Comparison of ENCODE assay signal across 27 cellular contexts in the genomic region with DNA sequence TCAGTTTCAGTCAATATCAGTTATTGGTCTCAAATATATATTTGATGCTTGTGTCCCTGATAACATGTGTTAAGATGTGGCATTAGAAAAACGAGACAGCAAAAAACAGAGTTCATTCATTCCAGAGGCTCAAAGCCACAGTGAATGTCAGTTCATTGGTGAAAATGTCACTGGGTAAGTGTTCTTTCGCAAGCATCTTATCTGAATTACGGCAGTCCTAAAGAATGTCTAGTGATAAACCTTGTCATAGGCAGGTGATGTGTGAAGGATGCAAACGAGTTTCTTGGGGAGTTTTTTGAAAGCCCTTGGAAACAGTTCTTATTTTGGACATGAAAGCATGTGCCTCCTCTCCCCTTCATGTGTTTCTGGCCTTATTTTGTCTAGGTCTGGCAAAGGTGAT.
"Had no signal": no experiment of that assay in that cellular context is flagged by ENCODE, and none has a peak within 500 bp of the region (broad histone marks: within the 10 kb centered on the region; RNA-seq: fewer than 3 reads in every experiment).

No MANE protein-coding gene starts in this region.

- H3K4me3 Mint-ChIP-seq: stimulated activated effector memory CD8-positive, alpha-beta T cell treated with anti-CD3 and anti-CD28 coated beads, Interleukin-12 subunit alpha, Interleukin-12 subunit beta, amount 100 ng/mL, for 72 hours; stimulated activated memory B cell treated with anti-CD40 and anti-IgM and Interleukin-4, amounts not matched to agents 10 μg/mL and 1 μg/mL and 100 μg/mL, for 72 hours; stimulated activated naive B cell treated with anti-CD40 and anti-IgM and Interleukin-4, amounts not matched to agents 10 μg/mL and 1 μg/mL and 100 μg/mL, for 72 hours; stimulated activated naive CD8-positive, alpha-beta T cell treated with anti-CD3 and anti-CD28 coated beads, Interleukin-15, amount 100 ng/mL, for 72 hours; stimulated activated naive CD8-positive, alpha-beta T cell treated with anti-CD3 and anti-CD28 coated beads, Interleukin-15, Interleukin-2, amounts not matched to agents 100 ng/mL and 50 ng/mL, for 24 hours; type B pancreatic cell had no signal

- ATAC-seq: stimulated activated effector memory CD8-positive, alpha-beta T cell treated with anti-CD3 and anti-CD28 coated beads, Interleukin-12 subunit alpha, Interleukin-12 subunit beta, amount 100 ng/mL, for 72 hours; stimulated activated memory B cell treated with anti-CD40 and anti-IgM and Interleukin-4, amounts not matched to agents 10 μg/mL and 1 μg/mL and 100 μg/mL, for 72 hours; stimulated activated naive B cell treated with anti-CD40 and anti-IgM and Interleukin-4, amounts not matched to agents 10 μg/mL and 1 μg/mL and 100 μg/mL, for 72 hours; stimulated activated naive CD8-positive, alpha-beta T cell treated with anti-CD3 and anti-CD28 coated beads, Interleukin-15, amount 100 ng/mL, for 72 hours; stimulated activated naive CD8-positive, alpha-beta T cell treated with anti-CD3 and anti-CD28 coated beads, Interleukin-15, Interleukin-2, amounts not matched to agents 100 U/mL and 50 U/mL, for 24 hours; upper lobe of right lung had no signal

- H3K4me3 ChIP-seq: stomach, suprapubic skin, testis, thoracic aorta, thyroid gland, tibial artery, tibial nerve, transverse colon, upper lobe of left lung, upper lobe of right lung, uterus, vagina had no signal

- H3K4me1 Mint-ChIP-seq: stimulated activated effector memory CD8-positive, alpha-beta T cell treated with anti-CD3 and anti-CD28 coated beads, Interleukin-12 subunit alpha, Interleukin-12 subunit beta, amount 100 ng/mL, for 72 hours; stimulated activated memory B cell treated with anti-CD40 and anti-IgM and Interleukin-4, amounts not matched to agents 10 μg/mL and 1 μg/mL and 100 μg/mL, for 72 hours; stimulated activated naive B cell treated with anti-CD40 and anti-IgM and Interleukin-4, amounts not matched to agents 10 μg/mL and 1 μg/mL and 100 μg/mL, for 72 hours; stimulated activated naive CD8-positive, alpha-beta T cell treated with anti-CD3 and anti-CD28 coated beads, Interleukin-15, amount 100 ng/mL, for 72 hours had no signal

- H3K36me3 ChIP-seq: stomach, suprapubic skin, thoracic aorta, thyroid gland, tibial artery, tibial nerve, transverse colon, upper lobe of left lung, upper lobe of right lung, uterus, vagina had no signal

- H3K27me3 ChIP-seq: stomach, suprapubic skin, testis, thyroid gland, tibial artery, tibial nerve, transverse colon, upper lobe of left lung, upper lobe of right lung, uterus, vagina had no signal

- H3K36me3 Mint-ChIP-seq: stimulated activated effector memory CD8-positive, alpha-beta T cell treated with anti-CD3 and anti-CD28 coated beads, Interleukin-12 subunit alpha, Interleukin-12 subunit beta, amount 100 ng/mL, for 72 hours; stimulated activated memory B cell treated with anti-CD40 and anti-IgM and Interleukin-4, amounts not matched to agents 10 μg/mL and 1 μg/mL and 100 μg/mL, for 72 hours; stimulated activated naive B cell treated with anti-CD40 and anti-IgM and Interleukin-4, amounts not matched to agents 10 μg/mL and 1 μg/mL and 100 μg/mL, for 72 hours; type B pancreatic cell had no signal

- H3K27ac ChIP-seq: stomach, suprapubic skin, testis, thoracic aorta, thyroid gland, tibial artery, tibial nerve, transverse colon, upper lobe of left lung, upper lobe of right lung, uterus, vagina had no signal

- H3K27ac Mint-ChIP-seq: stimulated activated effector memory CD8-positive, alpha-beta T cell treated with anti-CD3 and anti-CD28 coated beads, Interleukin-12 subunit alpha, Interleukin-12 subunit beta, amount 100 ng/mL, for 72 hours; stimulated activated memory B cell treated with anti-CD40 and anti-IgM and Interleukin-4, amounts not matched to agents 10 μg/mL and 1 μg/mL and 100 μg/mL, for 72 hours; stimulated activated naive B cell treated with anti-CD40 and anti-IgM and Interleukin-4, amounts not matched to agents 10 μg/mL and 1 μg/mL and 100 μg/mL, for 72 hours; stimulated activated naive CD8-positive, alpha-beta T cell treated with anti-CD3 and anti-CD28 coated beads, Interleukin-15, amount 100 ng/mL, for 72 hours; stimulated activated naive CD8-positive, alpha-beta T cell treated with anti-CD3 and anti-CD28 coated beads, Interleukin-15, Interleukin-2, amounts not matched to agents 100 ng/mL and 50 ng/mL, for 24 hours; type B pancreatic cell had no signal

- H3K4me1 ChIP-seq: stomach, suprapubic skin, testis, thyroid gland, tibial artery, transverse colon, upper lobe of left lung, upper lobe of right lung, uterus, vagina had no signal

- H3K9me3 Mint-ChIP-seq: stimulated activated naive CD8-positive, alpha-beta T cell treated with anti-CD3 and anti-CD28 coated beads, Interleukin-15, Interleukin-2, amounts not matched to agents 100 ng/mL and 50 ng/mL, for 24 hours; type B pancreatic cell had no signal

- DNase-seq: stimulated activated CD4-positive, alpha-beta T cell treated with anti-CD3 and anti-CD28 coated beads, Interleukin-2, amount 100 ng/mL, for 48 hours; stimulated activated CD4-positive, alpha-beta T cell treated with anti-CD3 and anti-CD28 coated beads, Interleukin-4, amount 100 ng/mL, for 1 hour; stimulated activated CD4-positive, alpha-beta T cell treated with anti-CD3 and anti-CD28 coated beads, Interleukin-4, amount 100 ng/mL, for 24 hours; stimulated activated CD4-positive, alpha-beta T cell treated with anti-CD3 and anti-CD28 coated beads, Interleukin-4, amount 100 ng/mL, for 4 hours; stimulated activated CD8-positive, alpha-beta memory T cell treated with anti-CD3 and anti-CD28 coated beads, Interleukin-4, amount 100 ng/mL, for 48 hours; stimulated activated naive B cell treated with anti-CD40 and anti-IgM and Interleukin-4, amounts not matched to agents 10 μg/mL and 1 μg/mL and 100 μg/mL, for 72 hours; stimulated activated naive CD4-positive, alpha-beta T cell; stimulated activated naive CD4-positive, alpha-beta T cell treated with Interleukin-2 at 50 U/mL for 16 hours; stimulated activated naive CD8-positive, alpha-beta T cell treated with anti-CD3 and anti-CD28 coated beads, Interleukin-15, amount 100 ng/mL, for 72 hours; stimulated activated naive CD8-positive, alpha-beta T cell treated with anti-CD3 and anti-CD28 coated beads, Interleukin-15, Interleukin-2, amounts not matched to agents 100 U/mL and 50 U/mL, for 24 hours; stomach; substantia nigra; testis; thyroid gland; tibial artery; transverse colon; upper lobe of left lung; upper lobe of right lung; uterus had no signal

- H3K9me3 ChIP-seq: suprapubic skin, testis, thoracic aorta, thyroid gland, transverse colon, upper lobe of right lung, uterus, vagina had no signal
